ENCODE assay signal across 11 cellular contexts in genomic region chr7:143002106-143002505, GRCh38. TPM values are rescaled to one million over a fixed set of nuclear protein-coding genes. Genes with fewer than 3 reads are reported as not detected.
A peak's percentile ranks its signal among the peaks of the same experiment; 100 is the strongest.
DNase-seq lines count a peak whose midpoint lies in the region; ATAC-seq and TF ChIP-seq lines count a peak whose summit lies in the region.
"Had no signal": no experiment of that assay in that cellular context is flagged by ENCODE, and none has a peak within 500 bp of the region (broad histone marks: within the 10 kb centered on the region; RNA-seq: fewer than 3 reads in every experiment).

No MANE protein-coding gene starts in this region.

- H3K4me3 Mint-ChIP-seq in stimulated activated naive CD8-positive, alpha-beta T cell treated with anti-CD3 and anti-CD28 coated beads, Interleukin-15, amount 100 ng/mL, for 72 hours: no peak overlapping the region
- H3K4me3 Mint-ChIP-seq in endodermal cell: no peak overlapping the region
- H3K4me3 Mint-ChIP-seq in activated T-cell treated with anti-CD3 and anti-CD28 coated beads, Interleukin-2, amount 50 U/mL, for 4 hours: no peak overlapping the region
- no peak overlapping the region for H3K4me3 Mint-ChIP-seq in activated T-cell treated with anti-CD3 and anti-CD28 coated beads, Interleukin-2, amount 50 U/mL, for 72 hours

- peak; percentile 39 for ATAC-seq in stimulated activated naive CD8-positive, alpha-beta T cell treated with anti-CD3 and anti-CD28 coated beads, Interleukin-15, amount 100 ng/mL, for 72 hours
- ATAC-seq in stimulated activated naive CD8-positive, alpha-beta T cell treated with anti-CD3 and anti-CD28 coated beads, Interleukin-15, Interleukin-2, amounts not matched to agents 100 U/mL and 50 U/mL, for 24 hours: no peak
- ATAC-seq in HG03095 (IDR thresholded peaks at IDR 0.05; ENCODE audit: unreplicated experiment): no peak
- no peak for ATAC-seq in activated T-cell treated with anti-CD3 and anti-CD28 coated beads, Interleukin-2, amount 50 U/mL, for 4 hours
- ATAC-seq in activated T-cell treated with anti-CD3 and anti-CD28 coated beads, Interleukin-2, amount 50 U/mL, for 72 hours (replicated peaks in 1 of 2): no peak

- H3K27me3 ChIP-seq in OCI-LY1 (ENCODE audit: insufficient read depth, low read length): no peaks in the 10 kb centered on the region
- peaks cover 8% of the 10 kb centered on the region for H3K27me3 ChIP-seq in endodermal cell (ENCODE audit: control insufficient read depth, insufficient read depth, low read length, poor library complexity, severe bottlenecking)

- H3K4me2 ChIP-seq in OCI-LY1 (ENCODE audit: low read length): no peak overlapping the region

- H3K4me3 ChIP-seq in OCI-LY1 (ENCODE audit: low read depth, low read length, poor library complexity, severe bottlenecking) (no peak overlapping the region), endodermal cell (ENCODE audit: low read length) (no peak overlapping the region)
- H3K4me3 ChIP-seq: prostate gland had no signal

- 48 to 61% methylated on average over 2 to 3 of the region's 3 CpGs for whole genome bisulfite sequencing in endodermal cell (ENCODE audit: insufficient coverage in 1 of 2, insufficient read length in 1 of 2), 2 experiments

- peaks cover 8% of the 10 kb centered on the region for H3K4me1 Mint-ChIP-seq in stimulated activated naive CD8-positive, alpha-beta T cell treated with anti-CD3 and anti-CD28 coated beads, Interleukin-15, amount 100 ng/mL, for 72 hours
- H3K4me1 Mint-ChIP-seq in endodermal cell: peaks cover 5% of the 10 kb centered on the region
- peaks cover 5% of the 10 kb centered on the region for H3K4me1 Mint-ChIP-seq in activated T-cell treated with anti-CD3 and anti-CD28 coated beads, Interleukin-2, amount 50 U/mL, for 4 hours (ENCODE audit: low read depth)
- peaks cover 10% of the 10 kb centered on the region for H3K4me1 Mint-ChIP-seq in activated T-cell treated with anti-CD3 and anti-CD28 coated beads, Interleukin-2, amount 50 U/mL, for 72 hours (ENCODE audit: low read depth)

- no peaks in the 10 kb centered on the region for H4K20me1 ChIP-seq in OCI-LY1 (ENCODE audit: insufficient read depth, low read length)

- no peak for DNase-seq in stimulated activated naive CD8-positive, alpha-beta T cell treated with anti-CD3 and anti-CD28 coated beads, Interleukin-15, amount 100 ng/mL, for 72 hours
- no peak for DNase-seq in stimulated activated naive CD8-positive, alpha-beta T cell treated with anti-CD3 and anti-CD28 coated beads, Interleukin-15, Interleukin-2, amounts not matched to agents 100 U/mL and 50 U/mL, for 24 hours
- DNase-seq in endodermal cell (no peak), substantia nigra (lab: John Stamatoyannopoulos, UW) (no peak)
- no peak for DNase-seq in activated T-cell treated with anti-CD3 and anti-CD28 coated beads, Interleukin-2, amount 50 U/mL, for 4 hours
- DNase-seq in activated T-cell treated with anti-CD3 and anti-CD28 coated beads, Interleukin-2, amount 50 U/mL, for 72 hours: no peak
- DNase-seq: activated effector memory CD4-positive, alpha-beta T cell treated with Interleukin-2 at 50 U/mL for 16 hours; Right ventricle myocardium superior had no signal

- H3K27ac Mint-ChIP-seq in stimulated activated naive CD8-positive, alpha-beta T cell treated with anti-CD3 and anti-CD28 coated beads, Interleukin-15, amount 100 ng/mL, for 72 hours: no peak overlapping the region
- H3K27ac Mint-ChIP-seq in endodermal cell: no peak overlapping the region
- H3K27ac Mint-ChIP-seq in activated T-cell treated with anti-CD3 and anti-CD28 coated beads, Interleukin-2, amount 50 U/mL, for 72 hours: no peak overlapping the region

- TF ChIP-seq CTCF in OCI-LY1 (IDR thresholded peaks at IDR 0.05; ENCODE audit: low read length): peak; percentile 40; the same call in 1 of the 2 replicates
- TF ChIP-seq CTCF in endodermal cell (conservative IDR thresholded peaks at IDR 0.05): peak; percentile 81

- peaks cover 4% of the 10 kb centered on the region for H3K4me1 ChIP-seq in OCI-LY1 (ENCODE audit: insufficient read depth, low read length, severe bottlenecking)
- no peaks in the 10 kb centered on the region for H3K4me1 ChIP-seq in endodermal cell (ENCODE audit: control insufficient read depth, insufficient read depth, low read length)
- H3K4me1 ChIP-seq: prostate gland had no signal

- no peaks in the 10 kb centered on the region for H3K9me3 ChIP-seq in OCI-LY1 (ENCODE audit: low read length)
- H3K9me3 ChIP-seq in endodermal cell (ENCODE audit: control insufficient read depth, low read length): no peaks in the 10 kb centered on the region
- H3K9me3 ChIP-seq: prostate gland had no signal

- no peaks in the 10 kb centered on the region for H3K36me3 Mint-ChIP-seq in endodermal cell (ENCODE audit: low read depth)
- no peaks in the 10 kb centered on the region for H3K36me3 Mint-ChIP-seq in activated T-cell treated with anti-CD3 and anti-CD28 coated beads, Interleukin-2, amount 50 U/mL, for 4 hours (ENCODE audit: insufficient read depth)
- H3K36me3 Mint-ChIP-seq in activated T-cell treated with anti-CD3 and anti-CD28 coated beads, Interleukin-2, amount 50 U/mL, for 72 hours (ENCODE audit: insufficient read depth in 2 of 2): peaks cover 0 to 2% of the 10 kb centered on the region in 2 donors

- no peaks in the 10 kb centered on the region for H3K36me3 ChIP-seq in OCI-LY1 (ENCODE audit: insufficient read depth, low read length)
- no peaks in the 10 kb centered on the region for H3K36me3 ChIP-seq in endodermal cell (ENCODE audit: control insufficient read depth, insufficient read depth, low read length)
- H3K36me3 ChIP-seq: prostate gland had no signal

- no peaks in the 10 kb centered on the region for H3K79me2 ChIP-seq in OCI-LY1 (ENCODE audit: insufficient read depth, low read length)

- no peaks in the 10 kb centered on the region for H3K9me3 Mint-ChIP-seq in stimulated activated naive CD8-positive, alpha-beta T cell treated with anti-CD3 and anti-CD28 coated beads, Interleukin-15, amount 100 ng/mL, for 72 hours
- H3K9me3 Mint-ChIP-seq in endodermal cell: no peaks in the 10 kb centered on the region
- H3K9me3 Mint-ChIP-seq in activated T-cell treated with anti-CD3 and anti-CD28 coated beads, Interleukin-2, amount 50 U/mL, for 4 hours: no peaks in the 10 kb centered on the region
- no peaks in the 10 kb centered on the region for H3K9me3 Mint-ChIP-seq in activated T-cell treated with anti-CD3 and anti-CD28 coated beads, Interleukin-2, amount 50 U/mL, for 72 hours

- H3K9ac ChIP-seq in OCI-LY1 (ENCODE audit: low read length): no peak overlapping the region
- H3K9ac ChIP-seq in endodermal cell (ENCODE audit: extremely low read depth, low read length, poor library complexity, severe bottlenecking): no peak overlapping the region

- H3K27ac ChIP-seq in OCI-LY1 (ENCODE audit: low read depth, low read length, poor library complexity, severe bottlenecking): no peak overlapping the region
- no peak overlapping the region for H3K27ac ChIP-seq in endodermal cell (ENCODE audit: low read depth, low read length)
- H3K27ac ChIP-seq in substantia nigra (ENCODE audit: low read depth, low read length, poor library complexity, severe bottlenecking): no peak overlapping the region
- H3K27ac ChIP-seq: prostate gland had no signal

- no peaks in the 10 kb centered on the region for H3K9me2 ChIP-seq in OCI-LY1 (ENCODE audit: low read depth, low read length)

- H3K27me3 Mint-ChIP-seq in stimulated activated naive CD8-positive, alpha-beta T cell treated with anti-CD3 and anti-CD28 coated beads, Interleukin-15, amount 100 ng/mL, for 72 hours: no peaks in the 10 kb centered on the region
- H3K27me3 Mint-ChIP-seq in endodermal cell (ENCODE audit: insufficient read depth): peaks cover 10% of the 10 kb centered on the region
- no peaks in the 10 kb centered on the region for H3K27me3 Mint-ChIP-seq in activated T-cell treated with anti-CD3 and anti-CD28 coated beads, Interleukin-2, amount 50 U/mL, for 4 hours (ENCODE audit: low read depth)
- H3K27me3 Mint-ChIP-seq in activated T-cell treated with anti-CD3 and anti-CD28 coated beads, Interleukin-2, amount 50 U/mL, for 72 hours (ENCODE audit: low read depth): peaks cover 6% of the 10 kb centered on the region

- no peak overlapping the region for H2AFZ ChIP-seq in OCI-LY1 (ENCODE audit: low read length)

- 0 out of 2 replicates have a peak, but pooled peaks cover 3% of the 10 kb centered on the region for H3F3A ChIP-seq in OCI-LY1 (ENCODE audit: insufficient read depth, low read length)

RNA-seq across cellular contexts. Expression of gene OR9A2, which starts 24.8 kb away (rescaled TPM):
- not detected for total RNA-seq in endodermal cell
- not detected for polyA plus RNA-seq in endodermal cell (2013, experiment 1 of 2)
- not detected for polyA plus RNA-seq in endodermal cell (2013, experiment 2 of 2)
- total RNA-seq in activated T-cell treated with anti-CD3 and anti-CD28 coated beads, Interleukin-2, amount 50 U/mL, for 4 hours: not detected
- total RNA-seq in activated T-cell treated with anti-CD3 and anti-CD28 coated beads, Interleukin-2, amount 50 U/mL, for 72 hours: under 1 TPM in 1 of 2 donors, not detected in 1; 0.32 TPM
- total RNA-seq: prostate gland had no signal

RNA-seq across cellular contexts. Expression of gene KEL, which starts 39.9 kb away (rescaled TPM):
- 10 to 100 TPM; 79.4 to 86.0 TPM for total RNA-seq in endodermal cell
- 8.0 TPM for polyA plus RNA-seq in endodermal cell (2013, experiment 1 of 2)
- polyA plus RNA-seq in endodermal cell (2013, experiment 2 of 2): 7.0 TPM
- under 1 TPM in 1 of 3 donors, not detected in 2; 0.33 TPM for total RNA-seq in activated T-cell treated with anti-CD3 and anti-CD28 coated beads, Interleukin-2, amount 50 U/mL, for 4 hours
- total RNA-seq in activated T-cell treated with anti-CD3 and anti-CD28 coated beads, Interleukin-2, amount 50 U/mL, for 72 hours: 1 to 10 TPM in 1 of 2 donors, under 1 TPM in 1; 0.31 to 1.8 TPM

RNA-seq across cellular contexts. Expression of gene OR6V1, which starts 50.0 kb away (rescaled TPM):
- total RNA-seq in endodermal cell: not detected
- polyA plus RNA-seq in endodermal cell (2013, experiment 1 of 2): not detected
- not detected for polyA plus RNA-seq in endodermal cell (2013, experiment 2 of 2)
- total RNA-seq in activated T-cell treated with anti-CD3 and anti-CD28 coated beads, Interleukin-2, amount 50 U/mL, for 4 hours: not detected
- not detected for total RNA-seq in activated T-cell treated with anti-CD3 and anti-CD28 coated beads, Interleukin-2, amount 50 U/mL, for 72 hours
- total RNA-seq: prostate gland, Right ventricle myocardium superior had no signal

Comparison
In these comparisons a context has a peak if more than half of its experiments do, and no peak if none do; other contexts are left out.
1. RNA of gene KEL, which starts 39.9 kb away (total RNA-seq): 79.4 to 86.0 TPM in endodermal cell; 0.31 to 1.8 TPM in activated T-cell treated with anti-CD3 and anti-CD28 coated beads, Interleukin-2, amount 50 U/mL, for 72 hours and 0.33 TPM in activated T-cell treated with anti-CD3 and anti-CD28 coated beads, Interleukin-2, amount 50 U/mL, for 4 hours; every median in the first group is over 10 times any median in the second.